In the genomic region with DNA sequence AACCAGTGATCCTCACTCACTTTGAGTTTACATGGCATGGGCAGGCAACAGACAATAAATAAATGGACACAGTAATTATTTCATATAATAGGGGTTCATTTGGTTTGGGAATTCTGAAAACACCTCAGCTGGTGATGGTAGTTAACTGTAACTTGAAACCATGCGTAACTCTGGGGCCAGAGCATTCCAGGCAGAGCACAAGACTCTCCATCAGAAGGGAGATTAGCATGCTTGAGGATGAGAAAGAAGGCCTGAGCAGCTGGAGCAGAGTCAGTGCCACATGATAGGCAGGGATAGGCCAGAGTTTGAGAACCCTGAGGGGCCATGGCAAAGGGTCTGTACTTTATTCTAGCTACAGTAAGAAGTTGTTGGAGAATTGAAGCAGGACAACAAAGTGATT, we compare ENCODE assay signal across 2 cellular contexts.
TF ChIP-seq lines count a peak whose summit lies in the region.

No MANE protein-coding gene starts in this region.

TF ChIP-seq in GM23338, 12 proteins besides CTCF, POLR2A, EP300 and RAD21:
- no peak for TF ChIP-seq POLR2AphosphoS5 (IDR thresholded peaks at IDR 0.05; ENCODE audit: low read depth)
- TF ChIP-seq, protein P1, sequence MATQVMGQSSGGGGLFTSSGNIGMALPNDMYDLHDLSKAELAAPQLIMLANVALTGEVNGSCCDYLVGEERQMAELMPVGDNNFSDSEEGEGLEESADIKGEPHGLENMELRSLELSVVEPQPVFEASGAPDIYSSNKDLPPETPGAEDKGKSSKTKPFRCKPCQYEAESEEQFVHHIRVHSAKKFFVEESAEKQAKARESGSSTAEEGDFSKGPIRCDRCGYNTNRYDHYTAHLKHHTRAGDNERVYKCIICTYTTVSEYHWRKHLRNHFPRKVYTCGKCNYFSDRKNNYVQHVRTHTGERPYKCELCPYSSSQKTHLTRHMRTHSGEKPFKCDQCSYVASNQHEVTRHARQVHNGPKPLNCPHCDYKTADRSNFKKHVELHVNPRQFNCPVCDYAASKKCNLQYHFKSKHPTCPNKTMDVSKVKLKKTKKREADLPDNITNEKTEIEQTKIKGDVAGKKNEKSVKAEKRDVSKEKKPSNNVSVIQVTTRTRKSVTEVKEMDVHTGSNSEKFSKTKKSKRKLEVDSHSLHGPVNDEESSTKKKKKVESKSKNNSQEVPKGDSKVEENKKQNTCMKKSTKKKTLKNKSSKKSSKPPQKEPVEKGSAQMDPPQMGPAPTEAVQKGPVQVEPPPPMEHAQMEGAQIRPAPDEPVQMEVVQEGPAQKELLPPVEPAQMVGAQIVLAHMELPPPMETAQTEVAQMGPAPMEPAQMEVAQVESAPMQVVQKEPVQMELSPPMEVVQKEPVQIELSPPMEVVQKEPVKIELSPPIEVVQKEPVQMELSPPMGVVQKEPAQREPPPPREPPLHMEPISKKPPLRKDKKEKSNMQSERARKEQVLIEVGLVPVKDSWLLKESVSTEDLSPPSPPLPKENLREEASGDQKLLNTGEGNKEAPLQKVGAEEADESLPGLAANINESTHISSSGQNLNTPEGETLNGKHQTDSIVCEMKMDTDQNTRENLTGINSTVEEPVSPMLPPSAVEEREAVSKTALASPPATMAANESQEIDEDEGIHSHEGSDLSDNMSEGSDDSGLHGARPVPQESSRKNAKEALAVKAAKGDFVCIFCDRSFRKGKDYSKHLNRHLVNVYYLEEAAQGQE (IDR thresholded peaks at IDR 0.05; ENCODE audit: unreplicated experiment) = no peak
- TF ChIP-seq, protein P2, sequence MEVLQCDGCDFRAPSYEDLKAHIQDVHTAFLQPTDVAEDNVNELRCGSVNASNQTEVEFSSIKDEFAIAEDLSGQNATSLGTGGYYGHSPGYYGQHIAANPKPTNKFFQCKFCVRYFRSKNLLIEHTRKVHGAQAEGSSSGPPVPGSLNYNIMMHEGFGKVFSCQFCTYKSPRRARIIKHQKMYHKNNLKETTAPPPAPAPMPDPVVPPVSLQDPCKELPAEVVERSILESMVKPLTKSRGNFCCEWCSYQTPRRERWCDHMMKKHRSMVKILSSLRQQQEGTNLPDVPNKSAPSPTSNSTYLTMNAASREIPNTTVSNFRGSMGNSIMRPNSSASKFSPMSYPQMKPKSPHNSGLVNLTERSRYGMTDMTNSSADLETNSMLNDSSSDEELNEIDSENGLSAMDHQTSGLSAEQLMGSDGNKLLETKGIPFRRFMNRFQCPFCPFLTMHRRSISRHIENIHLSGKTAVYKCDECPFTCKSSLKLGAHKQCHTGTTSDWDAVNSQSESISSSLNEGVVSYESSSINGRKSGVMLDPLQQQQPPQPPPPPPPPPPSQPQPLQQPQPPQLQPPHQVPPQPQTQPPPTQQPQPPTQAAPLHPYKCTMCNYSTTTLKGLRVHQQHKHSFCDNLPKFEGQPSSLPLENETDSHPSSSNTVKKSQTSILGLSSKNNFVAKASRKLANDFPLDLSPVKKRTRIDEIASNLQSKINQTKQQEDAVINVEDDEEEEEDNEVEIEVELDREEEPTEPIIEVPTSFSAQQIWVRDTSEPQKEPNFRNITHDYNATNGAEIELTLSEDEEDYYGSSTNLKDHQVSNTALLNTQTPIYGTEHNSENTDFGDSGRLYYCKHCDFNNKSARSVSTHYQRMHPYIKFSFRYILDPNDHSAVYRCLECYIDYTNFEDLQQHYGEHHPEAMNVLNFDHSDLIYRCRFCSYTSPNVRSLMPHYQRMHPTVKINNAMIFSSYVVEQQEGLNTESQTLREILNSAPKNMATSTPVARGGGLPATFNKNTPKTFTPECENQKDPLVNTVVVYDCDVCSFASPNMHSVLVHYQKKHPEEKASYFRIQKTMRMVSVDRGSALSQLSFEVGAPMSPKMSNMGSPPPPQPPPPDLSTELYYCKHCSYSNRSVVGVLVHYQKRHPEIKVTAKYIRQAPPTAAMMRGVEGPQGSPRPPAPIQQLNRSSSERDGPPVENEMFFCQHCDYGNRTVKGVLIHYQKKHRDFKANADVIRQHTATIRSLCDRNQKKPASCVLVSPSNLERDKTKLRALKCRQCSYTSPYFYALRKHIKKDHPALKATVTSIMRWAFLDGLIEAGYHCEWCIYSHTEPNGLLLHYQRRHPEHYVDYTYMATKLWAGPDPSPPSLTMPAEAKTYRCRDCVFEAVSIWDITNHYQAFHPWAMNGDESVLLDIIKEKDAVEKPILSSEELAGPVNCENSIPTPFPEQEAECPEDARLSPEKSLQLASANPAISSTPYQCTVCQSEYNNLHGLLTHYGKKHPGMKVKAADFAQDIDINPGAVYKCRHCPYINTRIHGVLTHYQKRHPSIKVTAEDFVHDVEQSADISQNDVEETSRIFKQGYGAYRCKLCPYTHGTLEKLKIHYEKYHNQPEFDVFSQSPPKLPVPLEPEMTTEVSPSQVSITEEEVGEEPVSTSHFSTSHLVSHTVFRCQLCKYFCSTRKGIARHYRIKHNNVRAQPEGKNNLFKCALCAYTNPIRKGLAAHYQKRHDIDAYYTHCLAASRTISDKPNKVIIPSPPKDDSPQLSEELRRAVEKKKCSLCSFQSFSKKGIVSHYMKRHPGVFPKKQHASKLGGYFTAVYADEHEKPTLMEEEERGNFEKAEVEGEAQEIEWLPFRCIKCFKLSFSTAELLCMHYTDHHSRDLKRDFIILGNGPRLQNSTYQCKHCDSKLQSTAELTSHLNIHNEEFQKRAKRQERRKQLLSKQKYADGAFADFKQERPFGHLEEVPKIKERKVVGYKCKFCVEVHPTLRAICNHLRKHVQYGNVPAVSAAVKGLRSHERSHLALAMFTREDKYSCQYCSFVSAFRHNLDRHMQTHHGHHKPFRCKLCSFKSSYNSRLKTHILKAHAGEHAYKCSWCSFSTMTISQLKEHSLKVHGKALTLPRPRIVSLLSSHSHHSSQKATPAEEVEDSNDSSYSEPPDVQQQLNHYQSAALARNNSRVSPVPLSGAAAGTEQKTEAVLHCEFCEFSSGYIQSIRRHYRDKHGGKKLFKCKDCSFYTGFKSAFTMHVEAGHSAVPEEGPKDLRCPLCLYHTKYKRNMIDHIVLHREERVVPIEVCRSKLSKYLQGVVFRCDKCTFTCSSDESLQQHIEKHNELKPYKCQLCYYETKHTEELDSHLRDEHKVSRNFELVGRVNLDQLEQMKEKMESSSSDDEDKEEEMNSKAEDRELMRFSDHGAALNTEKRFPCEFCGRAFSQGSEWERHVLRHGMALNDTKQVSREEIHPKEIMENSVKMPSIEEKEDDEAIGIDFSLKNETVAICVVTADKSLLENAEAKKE (CRISPR knock-in tag; IDR thresholded peaks at IDR 0.05) = peak; percentile 21; the same call in 1 of the 2 replicates
TF ChIP-seq in GM23338: peak in this region for 1.

TF ChIP-seq in H1, 55 proteins besides CTCF, POLR2A, EP300 and RAD21:
- TF ChIP-seq CHD1 (IDR thresholded peaks at IDR 0.05; ENCODE audit: low read depth, low read length) = no peak
- peak; percentile 43; the same call in 1 of the 2 replicates for TF ChIP-seq KDM1A (IDR thresholded peaks at IDR 0.05; ENCODE audit: borderline replicate concordance, low read length)
- TF ChIP-seq TEAD4 (IDR thresholded peaks at IDR 0.05; ENCODE audit: low read depth, low read length) = peak; percentile 78
- TF ChIP-seq, protein P3, sequence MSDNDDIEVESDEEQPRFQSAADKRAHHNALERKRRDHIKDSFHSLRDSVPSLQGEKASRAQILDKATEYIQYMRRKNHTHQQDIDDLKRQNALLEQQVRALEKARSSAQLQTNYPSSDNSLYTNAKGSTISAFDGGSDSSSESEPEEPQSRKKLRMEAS (IDR thresholded peaks at IDR 0.05) = 0 out of 2 replicates have a peak, but pooled peaks have one; percentile 13
